ENCODE assay signal across 1 cellular context in the genomic region with DNA sequence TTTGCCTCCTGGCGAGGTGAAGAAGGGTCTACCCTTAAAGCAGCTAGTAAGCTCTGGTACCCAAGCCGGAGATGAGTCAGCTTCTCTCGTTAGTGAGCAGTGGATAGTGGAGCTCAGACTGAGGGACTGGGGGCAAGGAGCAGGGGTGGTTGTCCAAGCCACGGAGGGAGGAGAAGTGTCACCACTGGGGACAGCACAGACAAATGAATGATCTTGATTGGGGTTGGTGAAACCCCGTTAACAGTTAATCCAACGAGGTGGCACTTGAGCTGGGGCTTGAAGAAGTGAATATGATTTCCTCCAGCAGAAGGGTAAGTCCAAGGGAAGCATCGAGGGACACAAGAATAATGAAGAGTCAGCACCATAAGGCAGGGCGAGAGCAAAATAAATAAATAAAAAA.
TF ChIP-seq lines count a peak whose summit lies in the region.

No MANE protein-coding gene starts in this region.

TF ChIP-seq in HepG2, 621 proteins besides CTCF, POLR2A, EP300 and RAD21:
- TF ChIP-seq, protein P1, sequence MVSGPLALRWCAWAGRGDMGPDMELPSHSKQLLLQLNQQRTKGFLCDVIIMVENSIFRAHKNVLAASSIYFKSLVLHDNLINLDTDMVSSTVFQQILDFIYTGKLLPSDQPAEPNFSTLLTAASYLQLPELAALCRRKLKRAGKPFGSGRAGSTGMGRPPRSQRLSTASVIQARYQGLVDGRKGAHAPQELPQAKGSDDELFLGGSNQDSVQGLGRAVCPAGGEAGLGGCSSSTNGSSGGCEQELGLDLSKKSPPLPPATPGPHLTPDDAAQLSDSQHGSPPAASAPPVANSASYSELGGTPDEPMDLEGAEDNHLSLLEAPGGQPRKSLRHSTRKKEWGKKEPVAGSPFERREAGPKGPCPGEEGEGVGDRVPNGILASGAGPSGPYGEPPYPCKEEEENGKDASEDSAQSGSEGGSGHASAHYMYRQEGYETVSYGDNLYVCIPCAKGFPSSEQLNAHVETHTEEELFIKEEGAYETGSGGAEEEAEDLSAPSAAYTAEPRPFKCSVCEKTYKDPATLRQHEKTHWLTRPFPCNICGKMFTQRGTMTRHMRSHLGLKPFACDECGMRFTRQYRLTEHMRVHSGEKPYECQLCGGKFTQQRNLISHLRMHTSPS (CRISPR knock-in tag; IDR thresholded peaks at IDR 0.05; ENCODE audit: low read depth): no peak
- 0 out of 4 replicates have a peak, but pooled peaks have one; percentile 6 to 21 for TF ChIP-seq MAFK (conservative IDR thresholded peaks at IDR 0.05 in 1 of 2, IDR thresholded peaks at IDR 0.05 in 1 of 2; ENCODE audit: low read length in 2 of 2)
- TF ChIP-seq ZBTB26 (CRISPR knock-in tag; IDR thresholded peaks at IDR 0.05; ENCODE audit: borderline replicate concordance): no peak
- TF ChIP-seq, protein P2, sequence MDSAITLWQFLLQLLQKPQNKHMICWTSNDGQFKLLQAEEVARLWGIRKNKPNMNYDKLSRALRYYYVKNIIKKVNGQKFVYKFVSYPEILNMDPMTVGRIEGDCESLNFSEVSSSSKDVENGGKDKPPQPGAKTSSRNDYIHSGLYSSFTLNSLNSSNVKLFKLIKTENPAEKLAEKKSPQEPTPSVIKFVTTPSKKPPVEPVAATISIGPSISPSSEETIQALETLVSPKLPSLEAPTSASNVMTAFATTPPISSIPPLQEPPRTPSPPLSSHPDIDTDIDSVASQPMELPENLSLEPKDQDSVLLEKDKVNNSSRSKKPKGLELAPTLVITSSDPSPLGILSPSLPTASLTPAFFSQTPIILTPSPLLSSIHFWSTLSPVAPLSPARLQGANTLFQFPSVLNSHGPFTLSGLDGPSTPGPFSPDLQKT (CRISPR knock-in tag; IDR thresholded peaks at IDR 0.05; ENCODE audit: borderline replicate concordance): no peak
